Comparison of ENCODE assay signal across 26 cellular contexts in the genomic region with DNA sequence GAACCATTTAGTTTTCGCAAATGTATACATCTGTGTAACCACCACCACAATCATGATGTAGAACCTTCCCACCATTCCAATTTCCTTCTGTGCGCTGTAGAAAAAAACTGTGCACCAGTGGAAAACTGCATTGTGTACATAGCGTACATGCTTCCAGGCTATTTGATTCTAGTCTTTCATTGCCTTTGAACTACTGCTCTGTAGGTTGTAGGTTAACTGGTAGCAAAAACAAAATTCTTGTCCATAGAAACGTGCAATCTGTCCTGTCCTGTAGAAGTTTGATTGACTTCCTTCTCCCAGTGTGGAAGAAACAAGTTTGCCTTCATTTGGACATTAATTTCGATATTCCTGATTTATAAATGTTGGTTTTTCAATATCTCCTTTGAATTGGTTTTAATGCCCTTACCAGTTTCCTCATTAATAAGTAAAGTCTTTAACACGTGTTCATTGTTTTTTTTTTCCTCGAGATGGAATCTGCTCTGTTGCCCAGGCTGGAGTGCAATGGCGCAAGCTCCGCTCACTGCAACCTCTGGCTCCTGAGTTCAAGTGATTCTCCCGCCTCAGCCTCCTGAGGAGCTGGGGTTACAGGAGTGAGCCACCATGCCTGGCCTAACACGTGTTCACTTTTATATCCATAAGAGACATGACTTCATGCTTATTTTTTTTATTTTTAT. TPM values are rescaled to one million over a fixed set of nuclear protein-coding genes. Genes with fewer than 3 reads are reported as not detected.
"Had no signal": no experiment of that assay in that cellular context is flagged by ENCODE, and none has a peak within 500 bp of the region (broad histone marks: within the 10 kb centered on the region; RNA-seq: fewer than 3 reads in every experiment).

No MANE protein-coding gene starts in this region.

- H3K36me3 ChIP-seq: gastrocnemius medialis, ovary, vagina had no signal

- H3K27ac Mint-ChIP-seq: natural killer cell; stimulated activated memory B cell treated with anti-CD40 and anti-IgM and Interleukin-4, amounts not matched to agents 10 μg/mL and 1 μg/mL and 100 μg/mL, for 72 hours had no signal

- H3K4me3 Mint-ChIP-seq: natural killer cell; stimulated activated memory B cell treated with anti-CD40 and anti-IgM and Interleukin-4, amounts not matched to agents 10 μg/mL and 1 μg/mL and 100 μg/mL, for 72 hours had no signal

- DNase-seq: cortex of kidney; foreskin fibroblast; gastrocnemius medialis; head of caudate nucleus; kidney; left ventricle myocardium superior; lower lobe of right lung; natural killer cell; occipital lobe; posterior cingulate gyrus; psoas muscle; right cardiac atrium; spleen; stimulated activated CD4-positive, alpha-beta T cell treated with anti-CD3 and anti-CD28 coated beads, Interleukin-4, amount 100 ng/mL, for 4 hours; stimulated activated naive CD8-positive, alpha-beta T cell treated with anti-CD3 and anti-CD28 coated beads, Interleukin-15, Interleukin-2, amounts not matched to agents 100 U/mL and 50 U/mL, for 24 hours; substantia nigra; testis; tibial artery; upper lobe of left lung had no signal

- H3K4me3 ChIP-seq: gastrocnemius medialis, lower lobe of right lung, ovary, psoas muscle, skin epidermis, spleen, testis, tibial artery, upper lobe of left lung, vagina had no signal

- H3K36me3 Mint-ChIP-seq: natural killer cell had no signal

- FAIRE-seq: kidney had no signal

- H3K9me3 ChIP-seq: gastrocnemius medialis, lower lobe of right lung, ovary, testis, tibial artery, upper lobe of left lung, vagina had no signal

- H3K27ac ChIP-seq: epithelial cell of prostate, gastrocnemius medialis, lower lobe of right lung, ovary, psoas muscle, skin epidermis, spleen, testis, tibial artery, upper lobe of left lung, vagina had no signal

- ATAC-seq: esophagus mucosa; gastrocnemius medialis; left ventricle myocardium superior; lower lobe of right lung; natural killer cell; psoas muscle; right cardiac atrium; stimulated activated memory B cell treated with anti-CD40 and anti-IgM and Interleukin-4, amounts not matched to agents 10 μg/mL and 1 μg/mL and 100 μg/mL, for 72 hours; stimulated activated naive CD8-positive, alpha-beta T cell treated with anti-CD3 and anti-CD28 coated beads, Interleukin-15, Interleukin-2, amounts not matched to agents 100 U/mL and 50 U/mL, for 24 hours had no signal

- H3K27me3 ChIP-seq: ovary, testis, vagina had no signal

RNA-seq across cellular contexts. Expression of gene ISM2, which starts 3.6 kb away (rescaled TPM):
- total RNA-seq: esophagus mucosa, gastrocnemius medialis, lower lobe of right lung, mesenteric fat pad, natural killer cell, psoas muscle, right cardiac atrium, upper lobe of left lung had no signal
- polyA plus RNA-seq: right cardiac atrium, spleen had no signal
